34 cellular contexts compared by ENCODE assay signal in the genomic region with DNA sequence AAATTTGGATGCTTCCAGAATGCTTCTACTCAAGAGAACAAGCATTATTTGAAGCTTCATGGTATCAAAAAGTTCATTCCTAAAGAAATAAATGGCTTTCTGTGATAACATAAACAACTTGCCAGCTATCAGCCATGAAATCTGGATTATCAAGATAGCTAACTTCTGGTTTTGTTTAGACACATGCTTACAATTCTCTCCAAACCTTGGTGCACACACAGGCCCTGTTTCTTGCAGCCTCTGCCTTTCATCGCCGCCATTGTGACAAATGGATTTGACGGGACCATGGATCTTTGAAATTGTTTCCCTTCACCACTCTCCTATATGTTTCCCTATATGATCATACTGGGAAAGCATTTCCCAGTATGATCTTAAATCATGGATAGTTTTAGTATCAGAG.
"Had no signal": no experiment of that assay in that cellular context is flagged by ENCODE, and none has a peak within 500 bp of the region (broad histone marks: within the 10 kb centered on the region; RNA-seq: fewer than 3 reads in every experiment).

No MANE protein-coding gene starts in this region.

- H3K4me3 ChIP-seq: adrenal gland, body of pancreas, breast epithelium had no signal

- DNase-seq: activated B cell treated with CpG ODN at 0.5 μM for 24 hours; activated CD4-positive, alpha-beta memory T cell treated with anti-CD3 and anti-CD28 coated beads, Interleukin-2, amount 10 ng/mL, durations not matched to agents 7 days and 5 days; activated CD4-positive, alpha-beta T cell treated with anti-CD3 and anti-CD28 coated beads for 1 hour; activated CD4-positive, alpha-beta T cell treated with anti-CD3 and anti-CD28 coated beads for 36 hours; activated CD4-positive, alpha-beta T cell treated with anti-CD3 and anti-CD28 coated beads for 48 hours; activated CD4-positive, alpha-beta T cell treated with anti-CD3 and anti-CD28 coated beads, Interleukin-2, amount 10 ng/mL, durations not matched to agents 7 days and 5 days; activated CD4-positive, alpha-beta T cell treated with anti-CD3 and anti-CD28 coated beads, Interleukin-2, amount 50 U/mL, for 48 hours; activated CD8-positive, alpha-beta memory T cell treated with anti-CD3 and anti-CD28 coated beads for 24 hours; activated CD8-positive, alpha-beta memory T cell treated with anti-CD3 and anti-CD28 coated beads, Interleukin-2, amount 10 ng/mL, durations not matched to agents 7 days and 5 days; activated CD8-positive, alpha-beta memory T cell treated with anti-CD3 and anti-CD28 coated beads, Interleukin-2, amount 50 U/mL, for 48 hours; activated CD8-positive, alpha-beta T cell treated with anti-CD3 and anti-CD28 coated beads, Interleukin-2, amount 10 ng/mL, durations not matched to agents 7 days and 5 days; activated effector memory CD4-positive, alpha-beta T cell treated with Interleukin-2 at 50 U/mL for 16 hours; activated gamma-delta T cell treated with Interleukin-2 at 50 U/mL for 16 hours; activated naive CD4-positive, alpha-beta T cell; activated naive CD4-positive, alpha-beta T cell treated with anti-CD3 and anti-CD28 coated beads, Interleukin-2, amount 10 ng/mL, durations not matched to agents 7 days and 5 days; activated naive CD8-positive, alpha-beta T cell treated with anti-CD3 and anti-CD28 coated beads, Interleukin-2, amount 10 ng/mL, durations not matched to agents 7 days and 5 days; activated naive CD8-positive, alpha-beta T cell treated with anti-CD3 and anti-CD28 coated beads, Interleukin-2, amount 50 U/mL, for 24 hours; activated T-cell treated with anti-CD3 and anti-CD28 coated beads, Interleukin-2, amount 50 U/mL, for 24 hours; activated T-cell treated with anti-CD3 and anti-CD28 coated beads, Interleukin-2, amount 50 U/mL, for 48 hours; adrenal gland; amniotic stem cell; aorta; body of pancreas; brain microvascular endothelial cell; central memory CD4-positive, alpha-beta T cell; T-helper 1 cell; T-helper 9 cell had no signal

- H3K27ac ChIP-seq: adrenal gland, body of pancreas, brain microvascular endothelial cell, breast epithelium, VCaP had no signal

- H3K27ac Mint-ChIP-seq: activated B cell treated with CpG ODN at 0.5 μM for 24 hours; activated CD4-positive, alpha-beta memory T cell treated with anti-CD3 and anti-CD28 coated beads, Interleukin-2, amount 10 ng/mL, durations not matched to agents 7 days and 5 days; activated CD4-positive, alpha-beta T cell treated with anti-CD3 and anti-CD28 coated beads for 36 hours; activated CD4-positive, alpha-beta T cell treated with anti-CD3 and anti-CD28 coated beads, Interleukin-2, amount 10 ng/mL, durations not matched to agents 7 days and 5 days; activated CD8-positive, alpha-beta memory T cell treated with anti-CD3 and anti-CD28 coated beads, Interleukin-2, amount 10 ng/mL, durations not matched to agents 7 days and 5 days; activated CD8-positive, alpha-beta T cell treated with anti-CD3 and anti-CD28 coated beads, Interleukin-2, amount 10 ng/mL, durations not matched to agents 7 days and 5 days; activated naive CD4-positive, alpha-beta T cell treated with anti-CD3 and anti-CD28 coated beads, Interleukin-2, amount 10 ng/mL, durations not matched to agents 7 days and 5 days; activated naive CD4-positive, alpha-beta T cell treated with anti-CD3 and anti-CD28 coated beads, Interleukin-2, amount 50 U/mL, for 24 hours; activated naive CD8-positive, alpha-beta T cell; activated naive CD8-positive, alpha-beta T cell treated with anti-CD3 and anti-CD28 coated beads, Interleukin-2, amount 10 ng/mL, durations not matched to agents 7 days and 5 days; activated naive CD8-positive, alpha-beta T cell treated with anti-CD3 and anti-CD28 coated beads, Interleukin-2, amount 50 U/mL, for 24 hours; activated T-cell treated with anti-CD3 and anti-CD28 coated beads, Interleukin-2, amount 50 U/mL, for 24 hours; activated T-helper 2 cell treated with anti-CD3 and anti-CD28 coated beads, Interferon-gamma antibody, Interleukin-2, Interleukin-4, amounts not matched to agents 10 μg/mL and 5 μg/mL and 100 μg/mL, durations not matched to agents 14 hours and 24 hours and 36 hours; T-helper 1 cell treated with Interleukin-12 subunit alpha and Interleukin-12 subunit beta and Interleukin-4 antibody, amounts not matched to agents 30 μg/mL and 1 μg/mL, for 36 hours; T-helper 2 cell treated with Interferon-gamma antibody and Interleukin-4, amounts not matched to agents 5 μg/mL and 100 μg/mL, for 36 hours had no signal

- H3K9me3 ChIP-seq: adrenal gland, body of pancreas, breast epithelium had no signal

- H3K4me1 ChIP-seq: adrenal gland, body of pancreas, breast epithelium had no signal

- ATAC-seq: activated CD4-positive, alpha-beta T cell treated with anti-CD3 and anti-CD28 coated beads for 36 hours; activated CD8-positive, alpha-beta memory T cell treated with anti-CD3 and anti-CD28 coated beads, Interleukin-2, amount 10 ng/mL, durations not matched to agents 7 days and 5 days; activated CD8-positive, alpha-beta T cell treated with anti-CD3 and anti-CD28 coated beads, Interleukin-2, amount 10 ng/mL, durations not matched to agents 7 days and 5 days; activated naive CD8-positive, alpha-beta T cell treated with anti-CD3 and anti-CD28 coated beads, Interleukin-2, amount 50 U/mL, for 24 hours; body of pancreas had no signal

- H3K36me3 Mint-ChIP-seq: activated naive CD4-positive, alpha-beta T cell treated with anti-CD3 and anti-CD28 coated beads, Interleukin-2, amount 10 ng/mL, durations not matched to agents 7 days and 5 days; activated naive CD4-positive, alpha-beta T cell treated with anti-CD3 and anti-CD28 coated beads, Interleukin-2, amount 50 U/mL, for 24 hours; activated naive CD8-positive, alpha-beta T cell treated with anti-CD3 and anti-CD28 coated beads, Interleukin-2, amount 10 ng/mL, durations not matched to agents 7 days and 5 days had no signal

- H3K9me3 Mint-ChIP-seq: activated B cell treated with CpG ODN at 0.5 μM for 24 hours; activated CD4-positive, alpha-beta memory T cell treated with anti-CD3 and anti-CD28 coated beads, Interleukin-2, amount 10 ng/mL, durations not matched to agents 7 days and 5 days; activated CD4-positive, alpha-beta T cell treated with anti-CD3 and anti-CD28 coated beads, Interleukin-2, amount 10 ng/mL, durations not matched to agents 7 days and 5 days; activated naive CD4-positive, alpha-beta T cell treated with anti-CD3 and anti-CD28 coated beads, Interleukin-2, amount 10 ng/mL, durations not matched to agents 7 days and 5 days; activated naive CD4-positive, alpha-beta T cell treated with anti-CD3 and anti-CD28 coated beads, Interleukin-2, amount 50 U/mL, for 24 hours; activated naive CD8-positive, alpha-beta T cell treated with anti-CD3 and anti-CD28 coated beads, Interleukin-2, amount 10 ng/mL, durations not matched to agents 7 days and 5 days; activated naive CD8-positive, alpha-beta T cell treated with anti-CD3 and anti-CD28 coated beads, Interleukin-2, amount 50 U/mL, for 24 hours; activated T-cell treated with anti-CD3 and anti-CD28 coated beads, Interleukin-2, amount 50 U/mL, for 24 hours; activated T-helper 2 cell treated with anti-CD3 and anti-CD28 coated beads, Interferon-gamma antibody, Interleukin-2, Interleukin-4, amounts not matched to agents 10 μg/mL and 5 μg/mL and 100 μg/mL, durations not matched to agents 14 hours and 24 hours and 36 hours; T-helper 1 cell treated with Interleukin-12 subunit alpha and Interleukin-12 subunit beta and Interleukin-4 antibody, amounts not matched to agents 30 μg/mL and 1 μg/mL, for 36 hours; T-helper 2 cell treated with Interferon-gamma antibody and Interleukin-4, amounts not matched to agents 5 μg/mL and 100 μg/mL, for 36 hours had no signal

- H3K27me3 Mint-ChIP-seq: activated CD4-positive, alpha-beta T cell treated with anti-CD3 and anti-CD28 coated beads for 36 hours; activated naive CD4-positive, alpha-beta T cell treated with anti-CD3 and anti-CD28 coated beads, Interleukin-2, amount 50 U/mL, for 24 hours; activated naive CD8-positive, alpha-beta T cell; activated T-cell treated with anti-CD3 and anti-CD28 coated beads, Interleukin-2, amount 50 U/mL, for 24 hours had no signal

- H3K36me3 ChIP-seq: adrenal gland, brain microvascular endothelial cell, breast epithelium had no signal

- H3K27me3 ChIP-seq: body of pancreas, brain microvascular endothelial cell, breast epithelium had no signal

- H3K4me3 Mint-ChIP-seq: activated B cell treated with CpG ODN at 0.5 μM for 24 hours; activated CD4-positive, alpha-beta memory T cell treated with anti-CD3 and anti-CD28 coated beads, Interleukin-2, amount 10 ng/mL, durations not matched to agents 7 days and 5 days; activated CD4-positive, alpha-beta T cell treated with anti-CD3 and anti-CD28 coated beads for 36 hours; activated CD4-positive, alpha-beta T cell treated with anti-CD3 and anti-CD28 coated beads, Interleukin-2, amount 10 ng/mL, durations not matched to agents 7 days and 5 days; activated CD8-positive, alpha-beta memory T cell treated with anti-CD3 and anti-CD28 coated beads, Interleukin-2, amount 10 ng/mL, durations not matched to agents 7 days and 5 days; activated CD8-positive, alpha-beta T cell treated with anti-CD3 and anti-CD28 coated beads, Interleukin-2, amount 10 ng/mL, durations not matched to agents 7 days and 5 days; activated naive CD4-positive, alpha-beta T cell treated with anti-CD3 and anti-CD28 coated beads, Interleukin-2, amount 10 ng/mL, durations not matched to agents 7 days and 5 days; activated naive CD4-positive, alpha-beta T cell treated with anti-CD3 and anti-CD28 coated beads, Interleukin-2, amount 50 U/mL, for 24 hours; activated naive CD8-positive, alpha-beta T cell; activated naive CD8-positive, alpha-beta T cell treated with anti-CD3 and anti-CD28 coated beads, Interleukin-2, amount 10 ng/mL, durations not matched to agents 7 days and 5 days; activated naive CD8-positive, alpha-beta T cell treated with anti-CD3 and anti-CD28 coated beads, Interleukin-2, amount 50 U/mL, for 24 hours; activated T-cell treated with anti-CD3 and anti-CD28 coated beads, Interleukin-2, amount 50 U/mL, for 24 hours; T-helper 1 cell treated with Interleukin-12 subunit alpha and Interleukin-12 subunit beta and Interleukin-4 antibody, amounts not matched to agents 30 μg/mL and 1 μg/mL, for 36 hours; T-helper 2 cell treated with Interferon-gamma antibody and Interleukin-4, amounts not matched to agents 5 μg/mL and 100 μg/mL, for 36 hours had no signal
